ENCODE assay signal across 13 cellular contexts in genomic region chr22:46627806-46628482, GRCh38.
"Had no signal": no experiment of that assay in that cellular context is flagged by ENCODE, and none has a peak within 500 bp of the region (broad histone marks: within the 10 kb centered on the region; RNA-seq: fewer than 3 reads in every experiment).

No MANE protein-coding gene starts in this region.

- H3K27me3 ChIP-seq: cardiac muscle cell, neutrophil, right atrium auricular region, tibial artery had no signal

- H3K4me1 Mint-ChIP-seq: activated CD4-positive, alpha-beta T cell treated with anti-CD3 and anti-CD28 coated beads for 36 hours had no signal

- DNase-seq: activated CD4-positive, alpha-beta T cell treated with anti-CD3 and anti-CD28 coated beads for 36 hours; activated CD8-positive, alpha-beta memory T cell treated with anti-CD3 and anti-CD28 coated beads, Interleukin-2, amount 50 U/mL, for 48 hours; activated CD8-positive, alpha-beta T cell treated with anti-CD3 and anti-CD28 coated beads, Interleukin-2, amount 10 ng/mL, durations not matched to agents 7 days and 5 days; left ventricle myocardium superior; small intestine; T-helper 9 cell had no signal

- FAIRE-seq: astrocyte, colon, islet of Langerhans, small intestine had no signal

- H3K27ac ChIP-seq: cardiac muscle cell, neutrophil, right atrium auricular region, tibial artery had no signal

- H3K27ac Mint-ChIP-seq: activated CD4-positive, alpha-beta T cell treated with anti-CD3 and anti-CD28 coated beads for 36 hours; activated CD8-positive, alpha-beta T cell treated with anti-CD3 and anti-CD28 coated beads, Interleukin-2, amount 10 ng/mL, durations not matched to agents 7 days and 5 days had no signal

- H3K4me3 Mint-ChIP-seq: activated CD4-positive, alpha-beta T cell treated with anti-CD3 and anti-CD28 coated beads for 36 hours; activated CD8-positive, alpha-beta T cell treated with anti-CD3 and anti-CD28 coated beads, Interleukin-2, amount 10 ng/mL, durations not matched to agents 7 days and 5 days had no signal

- H3K4me3 ChIP-seq: cardiac muscle cell, right atrium auricular region, tibial artery had no signal

- H3K36me3 ChIP-seq: cardiac muscle cell had no signal

- H3K9me3 ChIP-seq: neutrophil, right atrium auricular region, tibial artery had no signal

- H3K27me3 Mint-ChIP-seq: activated CD4-positive, alpha-beta T cell treated with anti-CD3 and anti-CD28 coated beads for 36 hours had no signal

- ATAC-seq: activated CD4-positive, alpha-beta T cell treated with anti-CD3 and anti-CD28 coated beads for 36 hours; activated CD8-positive, alpha-beta T cell treated with anti-CD3 and anti-CD28 coated beads, Interleukin-2, amount 10 ng/mL, durations not matched to agents 7 days and 5 days; left ventricle myocardium superior had no signal
